In genomic region chr3:114706591-114707224, GRCh38 we compare ENCODE assay signal across 8 cellular contexts.
A peak's percentile ranks its signal among the peaks of the same experiment; 100 is the strongest.
DNase-seq lines count a peak whose midpoint lies in the region; ATAC-seq and TF ChIP-seq lines count a peak whose summit lies in the region.

No MANE protein-coding gene starts in this region.

- H3K27ac Mint-ChIP-seq in Calu3 (ENCODE audit: unreplicated experiment) = peak overlapping the region; percentile 56
- no peak overlapping the region for H3K27ac Mint-ChIP-seq in CD8-positive, alpha-beta T cell
- H3K27ac Mint-ChIP-seq in CD8-positive, alpha-beta memory T cell = no peak overlapping the region

- H3K9ac ChIP-seq in OCI-LY3 (ENCODE audit: low read length) = no peak overlapping the region

- no peaks in the 10 kb centered on the region for H4K20me1 ChIP-seq in OCI-LY3 (ENCODE audit: insufficient read depth, low read length)

- H3K36me3 ChIP-seq in OCI-LY3 (replicated peaks; ENCODE audit: low read depth, low read length) = no peaks in the 10 kb centered on the region
- no peaks in the 10 kb centered on the region for H3K36me3 ChIP-seq in CD8-positive, alpha-beta T cell (ENCODE audit: insufficient read depth, low read length)
- H3K36me3 ChIP-seq in CD8-positive, alpha-beta memory T cell (ENCODE audit: insufficient read depth, low read length) = no peaks in the 10 kb centered on the region

- H3K9me3 Mint-ChIP-seq in Calu3 (ENCODE audit: low read depth, unreplicated experiment) = no peaks in the 10 kb centered on the region
- H3K9me3 Mint-ChIP-seq in CD8-positive, alpha-beta T cell = no peaks in the 10 kb centered on the region
- no peaks in the 10 kb centered on the region for H3K9me3 Mint-ChIP-seq in CD8-positive, alpha-beta memory T cell

- H3K27me3 Mint-ChIP-seq in Calu3 (ENCODE audit: unreplicated experiment) = no peaks in the 10 kb centered on the region
- no peaks in the 10 kb centered on the region for H3K27me3 Mint-ChIP-seq in CD8-positive, alpha-beta T cell (ENCODE audit: low read depth)
- no peaks in the 10 kb centered on the region for H3K27me3 Mint-ChIP-seq in CD8-positive, alpha-beta memory T cell

- peak overlapping the region; percentile 38 for H3K4me2 ChIP-seq in OCI-LY3 (ENCODE audit: low read length)

- no peaks in the 10 kb centered on the region for H3K79me2 ChIP-seq in OCI-LY3 (ENCODE audit: low read length)

- H3K4me1 ChIP-seq in OCI-LY3 (ENCODE audit: low read length) = peaks cover 35% of the 10 kb centered on the region
- no peaks in the 10 kb centered on the region for H3K4me1 ChIP-seq in CD8-positive, alpha-beta T cell (ENCODE audit: insufficient read depth, low read length)
- no peaks in the 10 kb centered on the region for H3K4me1 ChIP-seq in CD8-positive, alpha-beta memory T cell (ENCODE audit: insufficient read depth, low read length)

- no peaks in the 10 kb centered on the region for H3K36me3 Mint-ChIP-seq in Calu3 (ENCODE audit: insufficient read depth, unreplicated experiment)
- peaks cover 16% of the 10 kb centered on the region for H3K36me3 Mint-ChIP-seq in CD8-positive, alpha-beta T cell
- H3K36me3 Mint-ChIP-seq in CD8-positive, alpha-beta memory T cell = peaks cover 0 to 8% (median 3%) of the 10 kb centered on the region in 3 donors

- H3K4me3 ChIP-seq in OCI-LY3 (ENCODE audit: low read length) = no peak overlapping the region
- no peak overlapping the region for H3K4me3 ChIP-seq in CD8-positive, alpha-beta T cell (ENCODE audit: low read depth, low read length)
- no peak overlapping the region for H3K4me3 ChIP-seq in CD8-positive, alpha-beta memory T cell (ENCODE audit: low read length)

- in situ Hi-C loops in G401 (cut with HindIII; ENCODE audit: low sequenced_read_pairs) = no loop called here

- no peaks in the 10 kb centered on the region for H3K9me3 ChIP-seq in OCI-LY3 (ENCODE audit: insufficient read depth, low read length)
- H3K9me3 ChIP-seq in CD8-positive, alpha-beta T cell (ENCODE audit: low read length) = no peaks in the 10 kb centered on the region
- H3K9me3 ChIP-seq in CD8-positive, alpha-beta memory T cell (ENCODE audit: low read length) = no peaks in the 10 kb centered on the region

- DNase-seq in Calu3 (peak; percentile 37), left cardiac atrium (no peak), G401 (ENCODE audit: low spot score) (no peak)
- DNase-seq in CD8-positive, alpha-beta T cell = no peak
- no peak for DNase-seq in CD8-positive, alpha-beta memory T cell

- H3K4me3 Mint-ChIP-seq in Calu3 (ENCODE audit: low read depth, unreplicated experiment) = peak overlapping the region; percentile 42
- no peak overlapping the region for H3K4me3 Mint-ChIP-seq in CD8-positive, alpha-beta T cell
- H3K4me3 Mint-ChIP-seq in CD8-positive, alpha-beta memory T cell = no peak overlapping the region

- TF ChIP-seq CTCF in Calu3 (IDR thresholded peaks at IDR 0.05; ENCODE audit: unreplicated experiment) (no peak), OCI-LY3 (IDR thresholded peaks at IDR 0.05; ENCODE audit: low read depth, low read length) (no peak)
- no peak for TF ChIP-seq CTCF in CD8-positive, alpha-beta T cell (IDR thresholded peaks at IDR 0.05)

- no peak overlapping the region for H2AFZ ChIP-seq in OCI-LY3 (ENCODE audit: low read depth, low read length)

- POLR2A ChIA-PET in CD8-positive, alpha-beta T cell (lab: Charles Lee) = no interaction called here
- POLR2A ChIA-PET in CD8-positive, alpha-beta memory T cell (lab: Charles Lee) = no interaction called here

- ATAC-seq in GM21717 (IDR thresholded peaks at IDR 0.05; ENCODE audit: unreplicated experiment) = peak; percentile 69
- peak; percentile 34 to 94 for ATAC-seq in left cardiac atrium
- ATAC-seq in CD8-positive, alpha-beta T cell = no peak
- no peak for ATAC-seq in HG03378 (IDR thresholded peaks at IDR 0.05; ENCODE audit: unreplicated experiment)

- peaks cover 44% of the 10 kb centered on the region for H3K4me1 Mint-ChIP-seq in Calu3 (ENCODE audit: low read depth, unreplicated experiment)
- H3K4me1 Mint-ChIP-seq in CD8-positive, alpha-beta T cell (ENCODE audit: low read depth) = peaks cover 3% of the 10 kb centered on the region
- peaks cover 0 to 13% (median 0%) of the 10 kb centered on the region in 3 donors for H3K4me1 Mint-ChIP-seq in CD8-positive, alpha-beta memory T cell

- CTCF ChIA-PET in Calu3 (lab: Charles Lee) = no interaction called here
- CTCF ChIA-PET in CD8-positive, alpha-beta T cell (lab: Charles Lee) = no interaction called here
- CTCF ChIA-PET in CD8-positive, alpha-beta memory T cell (lab: Charles Lee) = no interaction called here

- H3K27ac ChIP-seq in OCI-LY3 (ENCODE audit: low read length) = no peak overlapping the region
- no peak overlapping the region for H3K27ac ChIP-seq in CD8-positive, alpha-beta T cell (ENCODE audit: low read depth, low read length)
- no peak overlapping the region for H3K27ac ChIP-seq in CD8-positive, alpha-beta memory T cell (ENCODE audit: low read depth, low read length)

- BruUV-seq in Calu3 (replicated peaks; lab: Mats Ljungman, UMichigan) = no TSS peak

- intact Hi-C loops in Calu3 (cut with micrococcal nuclease; ENCODE audit: unreplicated experiment) (loop anchor here (5.0 kb wide), 1 partner anchor 79 kb away; no protein-coding TSS in a partner anchor), left cardiac atrium (cut with DNase I) (no loop called here)
- intact Hi-C loops in CD8-positive, alpha-beta T cell (cut with DNase I, micrococcal nuclease) = no loop called here

- H3K27me3 ChIP-seq in OCI-LY3 (ENCODE audit: low read depth, low read length) = no peaks in the 10 kb centered on the region
- no peaks in the 10 kb centered on the region for H3K27me3 ChIP-seq in CD8-positive, alpha-beta T cell (ENCODE audit: insufficient read depth, low read length)
- no peaks in the 10 kb centered on the region for H3K27me3 ChIP-seq in CD8-positive, alpha-beta memory T cell (ENCODE audit: insufficient read depth, low read length, poor library complexity, severe bottlenecking)

Comparison
In these comparisons a context has a peak if more than half of its experiments do, and no peak if none do; other contexts are left out.
1. ATAC-seq: peak in GM21717 (single experiment) and left cardiac atrium (2 of 2); none in CD8-positive, alpha-beta T cell (single experiment) and HG03378 (single experiment).